ENCODE assay signal across 27 cellular contexts in genomic region chr13:75223981-75224742, GRCh38.
A peak's percentile ranks its signal among the peaks of the same experiment; 100 is the strongest.
DNase-seq lines count a peak whose midpoint lies in the region; ATAC-seq and TF ChIP-seq lines count a peak whose summit lies in the region.
"Had no signal": no experiment of that assay in that cellular context is flagged by ENCODE, and none has a peak within 500 bp of the region (broad histone marks: within the 10 kb centered on the region; RNA-seq: fewer than 3 reads in every experiment).

No MANE protein-coding gene starts in this region.

- H3K27ac Mint-ChIP-seq in glutamatergic neuron (ENCODE audit: unreplicated experiment) = no peak overlapping the region
- H3K27ac Mint-ChIP-seq in neural progenitor cell = no peak overlapping the region
- H3K27ac Mint-ChIP-seq: IgD-negative memory B cell had no signal

- no peaks in the 10 kb centered on the region for H3F3A ChIP-seq in neural progenitor cell (ENCODE audit: low read depth)

- no peak overlapping the region for H2AFZ ChIP-seq in neural progenitor cell (replicated peaks)
- H2AFZ ChIP-seq: GM23248 had no signal

- DNase-seq in DMS 273 (lab: John Stamatoyannopoulos, UW; ENCODE audit: unreplicated experiment) (peak; percentile 14), DMS 273 treated with DMSO at 0.1 percent for 48 hours (lab: John Stamatoyannopoulos, UW) (no peak), glutamatergic neuron (peak; percentile 39), Right ventricle myocardium superior (no peak), neural progenitor cell (ENCODE audit: low spot score) (no peak)
- DNase-seq: BE2C; Calu3; CD8-positive, alpha-beta memory T cell; DMS53; GM23248; H7; NCI-H1092; NCI-H1417 treated with DMSO at 0.1 percent for 48 hours; NCI-H187; NCI-H2081 treated with DMSO at 0.1 percent for 48 hours; NCI-H446; NCI-H524 treated with DMSO at 0.1 percent for 48 hours; RPMI8226; SIG-M5 had no signal

- no peaks in the 10 kb centered on the region for H3K9me3 ChIP-seq in neural progenitor cell (ENCODE audit: low read depth)
- H3K9me3 ChIP-seq: BE2C had no signal

- H3K4me2 ChIP-seq in neural progenitor cell = no peak overlapping the region
- H3K4me2 ChIP-seq: KMS-11 had no signal

- no peak for ATAC-seq in SK-N-SH treated with all-trans-retinoic acid at 6 μM for 48 hours
- no peak for ATAC-seq in Right ventricle myocardium superior (ENCODE audit: poor library complexity)
- no peak for ATAC-seq in GM18861 (IDR thresholded peaks at IDR 0.05; ENCODE audit: unreplicated experiment)

- H3K36me3 ChIP-seq in neural progenitor cell = no peaks in the 10 kb centered on the region
- H3K36me3 ChIP-seq: BE2C had no signal

- H3K27me3 Mint-ChIP-seq in glutamatergic neuron (ENCODE audit: unreplicated experiment) = no peaks in the 10 kb centered on the region
- peaks cover 11% of the 10 kb centered on the region for H3K27me3 Mint-ChIP-seq in neural progenitor cell (ENCODE audit: insufficient read depth, low read depth)

- H3K9ac ChIP-seq in neural progenitor cell = no peak overlapping the region
- H3K9ac ChIP-seq: GM23248, KMS-11 had no signal

- peaks cover 5% of the 10 kb centered on the region for H3K9me3 Mint-ChIP-seq in glutamatergic neuron (ENCODE audit: unreplicated experiment)
- H3K9me3 Mint-ChIP-seq in neural progenitor cell = peaks cover 16% of the 10 kb centered on the region
- H3K9me3 Mint-ChIP-seq: CD8-positive, alpha-beta memory T cell; IgD-negative memory B cell had no signal

- peaks cover 13% of the 10 kb centered on the region for H3K4me1 Mint-ChIP-seq in glutamatergic neuron (ENCODE audit: low read depth, unreplicated experiment)
- H3K4me1 Mint-ChIP-seq in neural progenitor cell = peaks cover 8% of the 10 kb centered on the region

- no peaks in the 10 kb centered on the region for H3K4me1 ChIP-seq in neural progenitor cell
- H3K4me1 ChIP-seq: BE2C had no signal

- H3K36me3 Mint-ChIP-seq in glutamatergic neuron (ENCODE audit: unreplicated experiment) (peaks cover 5% of the 10 kb centered on the region), neural progenitor cell (peaks cover 8% of the 10 kb centered on the region)
- H3K36me3 Mint-ChIP-seq: CD14-positive monocyte; CD8-positive, alpha-beta memory T cell; IgD-negative memory B cell had no signal

- no peak overlapping the region for H3K27ac ChIP-seq in neural progenitor cell
- H3K27ac ChIP-seq: 22Rv1, GM23248, HL-60, KMS-11, SK-N-MC had no signal

- TF ChIP-seq CTCF in glutamatergic neuron (IDR thresholded peaks at IDR 0.05; ENCODE audit: partially characterized antibody, unreplicated experiment) (no peak), neural progenitor cell (IDR thresholded peaks at IDR 0.05) (no peak)

- H3K27me3 ChIP-seq in neural progenitor cell = no peaks in the 10 kb centered on the region
- H3K27me3 ChIP-seq: BE2C had no signal

- no peaks in the 10 kb centered on the region for H4K20me1 ChIP-seq in neural progenitor cell (ENCODE audit: low read depth)

- intact Hi-C loops in Right ventricle myocardium superior (cut with DNase I) = no loop called here

- H3K4me3 Mint-ChIP-seq in glutamatergic neuron (ENCODE audit: unreplicated experiment) (no peak overlapping the region), neural progenitor cell (no peak overlapping the region)
- H3K4me3 Mint-ChIP-seq: CD14-positive monocyte; CD8-positive, alpha-beta memory T cell; IgD-negative memory B cell had no signal

- H3K79me2 ChIP-seq in neural progenitor cell (ENCODE audit: low read depth) = no peaks in the 10 kb centered on the region

- no peak overlapping the region for H3K4me3 ChIP-seq in neural progenitor cell
- H3K4me3 ChIP-seq: GM23248, SK-N-MC had no signal

TF ChIP-seq in SK-N-SH treated with all-trans-retinoic acid at 6 μM for 48 hours, 23 proteins besides CTCF, POLR2A, EP300 and RAD21:
- TF ChIP-seq ZNF565 (CRISPR knock-in tag; conservative IDR thresholded peaks at IDR 0.05; ENCODE audit: low read depth) (no peak), OSR1 (CRISPR knock-in tag; IDR thresholded peaks at IDR 0.05) (no peak), CSDC2 (CRISPR knock-in tag; IDR thresholded peaks at IDR 0.05) (no peak), TCF4 (CRISPR knock-in tag; IDR thresholded peaks at IDR 0.05; ENCODE audit: borderline replicate concordance) (peak; percentile 28; the same call in 1 of the 2 replicates), ISL1 (CRISPR knock-in tag; IDR thresholded peaks at IDR 0.05) (no peak), RARB (CRISPR knock-in tag; IDR thresholded peaks at IDR 0.05) (no peak), ZFP30 (CRISPR knock-in tag; IDR thresholded peaks at IDR 0.05) (no peak)

Comparison
In these comparisons a context has a peak if more than half of its experiments do, and no peak if none do; other contexts are left out.
1. DNase-seq: peak in DMS 273 (single experiment) and glutamatergic neuron (single experiment); none in DMS 273 treated with DMSO at 0.1 percent for 48 hours (single experiment), Right ventricle myocardium superior (single experiment) and neural progenitor cell (single experiment).